In the genomic region with DNA sequence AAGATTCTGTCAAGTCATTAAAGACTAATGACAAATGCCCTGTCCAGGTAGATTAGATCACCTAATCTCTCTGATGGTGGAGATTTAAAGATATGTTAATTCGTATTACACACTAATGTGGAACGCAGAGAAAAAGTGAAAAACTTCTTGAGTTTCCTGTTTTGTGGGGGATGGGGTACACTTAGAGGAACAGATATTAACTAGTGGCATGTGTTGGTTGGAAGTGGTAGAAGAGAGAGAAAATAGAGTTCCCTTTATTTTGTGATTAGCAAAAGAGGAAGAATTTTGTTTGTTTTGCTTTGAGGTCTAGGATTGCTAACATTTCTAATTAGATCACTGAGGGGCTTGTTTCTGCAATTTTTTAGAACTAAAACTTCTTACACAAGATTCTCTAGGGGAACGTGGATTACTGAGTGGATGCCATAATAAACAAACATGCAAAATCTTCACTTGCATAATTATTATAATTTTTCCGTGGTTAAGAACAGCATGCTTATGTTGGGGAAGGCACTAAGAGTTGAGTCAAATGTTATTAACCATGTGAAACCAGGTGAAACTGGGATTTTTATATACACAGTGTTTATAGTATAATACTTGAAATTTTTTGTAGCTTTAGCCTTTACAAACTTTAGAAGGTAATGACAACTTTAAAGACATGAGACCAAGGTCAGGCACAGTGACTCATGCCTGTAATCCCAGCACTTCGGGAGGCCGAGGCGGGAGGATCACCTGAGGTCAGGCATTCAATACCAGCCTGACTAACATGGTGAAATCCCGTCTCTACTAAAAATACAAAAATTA, we compare ENCODE assay signal across 7 cellular contexts.
DNase-seq lines count a peak whose midpoint lies in the region; ATAC-seq and TF ChIP-seq lines count a peak whose summit lies in the region.

No MANE protein-coding gene starts in this region.

- intact Hi-C loops in testis (cut with DNase I; ENCODE audit: low total_unique reads): no loop called here

- H3K27ac ChIP-seq in coronary artery: peak overlapping the region; percentile 28 to 69
- H3K27ac ChIP-seq in testis: peak overlapping the region in 1 of 2 donors; percentile 51

- TF ChIP-seq CTCF in coronary artery (IDR thresholded peaks at IDR 0.05): no peak
- no peak for TF ChIP-seq CTCF in testis (IDR thresholded peaks at IDR 0.05)

- peak; percentile 87 for DNase-seq in NCI-H82 (lab: John Stamatoyannopoulos, UW)
- no peak for DNase-seq in coronary artery (ENCODE audit: low spot score)
- peak; percentile 34 for DNase-seq in renal cortical epithelial cell (ENCODE audit: low read depth)
- no peak for DNase-seq in testis
- DNase-seq in SK-N-DZ (ENCODE audit: low spot score): no peak

- H3K27me3 ChIP-seq in testis: no peaks in the 10 kb centered on the region

- no peak overlapping the region for H3K4me3 ChIP-seq in coronary artery
- no peak overlapping the region for H3K4me3 ChIP-seq in testis

- no peaks in the 10 kb centered on the region for H3K9me3 ChIP-seq in testis

- no peak for TF ChIP-seq POLR2A in testis (IDR thresholded peaks at IDR 0.05)

- WGBS in testis, 2 donors: 44 to 48% methylated on average over 8 of the region's 8 CpGs

- peaks cover 6% of the 10 kb centered on the region for H3K4me1 ChIP-seq in testis

- no peaks in the 10 kb centered on the region for H3K36me3 ChIP-seq in testis (ENCODE audit: low read depth, missing control alignments)

- peak; percentile 54 for ATAC-seq in GM21723 (IDR thresholded peaks at IDR 0.05; ENCODE audit: unreplicated experiment)
- ATAC-seq in GM19023 (IDR thresholded peaks at IDR 0.05; ENCODE audit: unreplicated experiment): no peak

Comparison
In these comparisons a context has a peak if more than half of its experiments do, and no peak if none do; other contexts are left out.
1. DNase-seq: peak in NCI-H82 (single experiment) and renal cortical epithelial cell (single experiment); none in coronary artery (single experiment), testis (single experiment) and SK-N-DZ (single experiment).